Comparison of ENCODE assay signal across 10 cellular contexts in genomic region chr11:86174101-86175046, GRCh38.
DNase-seq lines count a peak whose midpoint lies in the region; ATAC-seq and TF ChIP-seq lines count a peak whose summit lies in the region.
"Had no signal": no experiment of that assay in that cellular context is flagged by ENCODE, and none has a peak within 500 bp of the region (broad histone marks: within the 10 kb centered on the region; RNA-seq: fewer than 3 reads in every experiment).

No MANE protein-coding gene starts in this region.

- H3K18ac ChIP-seq in H9 (ENCODE audit: insufficient read length, low read depth, low read length), result no peak overlapping the region

- H3K9ac ChIP-seq in H9 (ENCODE audit: extremely low read depth, insufficient read length, low read length), result no peak overlapping the region
- H3K9ac ChIP-seq: BLaER1 treated with 17β-estradiol and CSF1 and Interleukin-3, amounts not matched to agents 10 nM and 100 nM had no signal

- H3K56ac ChIP-seq in H9 (ENCODE audit: insufficient read length, low read depth, low read length), result no peak overlapping the region

- no peaks in the 10 kb centered on the region for H3K79me1 ChIP-seq in H9 (ENCODE audit: insufficient read depth, low read depth, low read length, poor library complexity, severe bottlenecking)

- no peaks in the 10 kb centered on the region for H3K27me3 ChIP-seq in H9 (ENCODE audit: insufficient read depth, low read length)
- H3K27me3 ChIP-seq: BLaER1 treated with 17β-estradiol and CSF1 and Interleukin-3, amounts not matched to agents 10 nM and 100 nM had no signal

- peaks cover 36% of the 10 kb centered on the region for H3K4me1 Mint-ChIP-seq in activated naive CD8-positive, alpha-beta T cell treated with anti-CD3 and anti-CD28 coated beads, Interleukin-2, amount 50 U/mL, for 24 hours
- H3K4me1 Mint-ChIP-seq in activated naive CD8-positive, alpha-beta T cell treated with anti-CD3 and anti-CD28 coated beads for 36 hours, result peaks cover 15% of the 10 kb centered on the region
- peaks cover 0 to 2% of the 10 kb centered on the region in 2 experiments; a peak in 2 of 4 replicates for H3K4me1 Mint-ChIP-seq in H9

- H2BK5ac ChIP-seq in H9 (ENCODE audit: insufficient read length, low read length), result no peak overlapping the region

- peak overlapping the region; percentile 44 for H3K27ac Mint-ChIP-seq in activated naive CD8-positive, alpha-beta T cell treated with anti-CD3 and anti-CD28 coated beads, Interleukin-2, amount 50 U/mL, for 24 hours
- no peak overlapping the region for H3K27ac Mint-ChIP-seq in activated naive CD8-positive, alpha-beta T cell treated with anti-CD3 and anti-CD28 coated beads for 36 hours
- H3K27ac Mint-ChIP-seq in H9, result no peak overlapping the region
- H3K27ac Mint-ChIP-seq: T-cell had no signal

- H3T11ph ChIP-seq in H9 (ENCODE audit: low read length), result no peak overlapping the region

- DNase-seq in activated naive CD8-positive, alpha-beta T cell treated with anti-CD3 and anti-CD28 coated beads, Interleukin-2, amount 50 U/mL, for 24 hours, result no peak
- DNase-seq in activated naive CD8-positive, alpha-beta T cell treated with anti-CD3 and anti-CD28 coated beads for 36 hours, result no peak
- peak; percentile 37 for DNase-seq in epidermal melanocyte (ENCODE audit: insufficient read length, low spot score)
- DNase-seq in mesenteric fat pad (ENCODE audit: low spot score), result peak; percentile 90
- DNase-seq in AML-193 (lab: John Stamatoyannopoulos, UW), result no peak
- DNase-seq in GM19238 (ENCODE audit: insufficient read length, low spot score), result no peak
- no peak for DNase-seq in H9

- H2BK12ac ChIP-seq in H9 (ENCODE audit: insufficient read length, low read depth, low read length), result no peak overlapping the region

- no peak overlapping the region for H3K4ac ChIP-seq in H9 (ENCODE audit: low read depth, low read length)

- no peak overlapping the region for H3K4me2 ChIP-seq in H9 (ENCODE audit: insufficient read depth, insufficient read length, low read length)

- no peaks in the 10 kb centered on the region for H3K79me2 ChIP-seq in H9 (ENCODE audit: insufficient read depth, low read length)

- no peaks in the 10 kb centered on the region for H3K4me1 ChIP-seq in H9 (ENCODE audit: insufficient read depth, low read length)

- no peak for TF ChIP-seq CTCF in H9 (conservative IDR thresholded peaks at IDR 0.05)

- H4K8ac ChIP-seq in H9 (replicated peaks; ENCODE audit: insufficient read length, low read depth, low read length), result no peak overlapping the region

- no peak overlapping the region for H3K14ac ChIP-seq in H9 (ENCODE audit: insufficient read depth, low read length)

- no peak overlapping the region for H4K5ac ChIP-seq in H9 (ENCODE audit: insufficient read length, low read depth, low read length)

- H2AFZ ChIP-seq in H9 (ENCODE audit: low read length), result no peak overlapping the region

- peaks cover 6% of the 10 kb centered on the region for H3K9me3 Mint-ChIP-seq in activated naive CD8-positive, alpha-beta T cell treated with anti-CD3 and anti-CD28 coated beads, Interleukin-2, amount 50 U/mL, for 24 hours
- no peaks in the 10 kb centered on the region for H3K9me3 Mint-ChIP-seq in activated naive CD8-positive, alpha-beta T cell treated with anti-CD3 and anti-CD28 coated beads for 36 hours
- H3K9me3 Mint-ChIP-seq in H9, result no peaks in the 10 kb centered on the region
- H3K9me3 Mint-ChIP-seq: T-cell had no signal

- H2AK5ac ChIP-seq in H9 (ENCODE audit: insufficient read length, low read length), result no peak overlapping the region

- no peak overlapping the region for H2BK20ac ChIP-seq in H9 (ENCODE audit: low read depth, low read length, poor library complexity, severe bottlenecking)

- peak; percentile 70 for ATAC-seq in activated naive CD8-positive, alpha-beta T cell treated with anti-CD3 and anti-CD28 coated beads, Interleukin-2, amount 50 U/mL, for 24 hours
- ATAC-seq in GM21529 (IDR thresholded peaks at IDR 0.05; ENCODE audit: unreplicated experiment), result no peak
- ATAC-seq: T-cell had no signal

- H3K27ac ChIP-seq in H9 (ENCODE audit: insufficient read length, low read depth, low read length), result no peak overlapping the region

- H4K91ac ChIP-seq in H9 (ENCODE audit: insufficient read length, low read depth, low read length), result no peak overlapping the region

- H3K23ac ChIP-seq in H9 (ENCODE audit: insufficient read length, low read depth, low read length), result no peak overlapping the region

- no peak overlapping the region for H3K4me3 Mint-ChIP-seq in activated naive CD8-positive, alpha-beta T cell treated with anti-CD3 and anti-CD28 coated beads, Interleukin-2, amount 50 U/mL, for 24 hours
- no peak overlapping the region for H3K4me3 Mint-ChIP-seq in activated naive CD8-positive, alpha-beta T cell treated with anti-CD3 and anti-CD28 coated beads for 36 hours
- no peak overlapping the region for H3K4me3 Mint-ChIP-seq in H9
- H3K4me3 Mint-ChIP-seq: T-cell had no signal

- no peaks in the 10 kb centered on the region for H4K20me1 ChIP-seq in H9 (ENCODE audit: control insufficient read depth, insufficient read depth, insufficient read length)
- H4K20me1 ChIP-seq: BLaER1 treated with 17β-estradiol and CSF1 and Interleukin-3, amounts not matched to agents 10 nM and 100 nM had no signal

- H3K27me3 Mint-ChIP-seq in activated naive CD8-positive, alpha-beta T cell treated with anti-CD3 and anti-CD28 coated beads, Interleukin-2, amount 50 U/mL, for 24 hours, result no peaks in the 10 kb centered on the region
- no peaks in the 10 kb centered on the region for H3K27me3 Mint-ChIP-seq in activated naive CD8-positive, alpha-beta T cell treated with anti-CD3 and anti-CD28 coated beads for 36 hours
- H3K27me3 Mint-ChIP-seq in H9 (ENCODE audit: low read depth), result no peaks in the 10 kb centered on the region; the same call in 1 of the 2 replicates

- H3K36me3 Mint-ChIP-seq in activated naive CD8-positive, alpha-beta T cell treated with anti-CD3 and anti-CD28 coated beads, Interleukin-2, amount 50 U/mL, for 24 hours (ENCODE audit: low read depth), result peaks cover 7% of the 10 kb centered on the region
- no peaks in the 10 kb centered on the region for H3K36me3 Mint-ChIP-seq in activated naive CD8-positive, alpha-beta T cell treated with anti-CD3 and anti-CD28 coated beads for 36 hours
- no peaks in the 10 kb centered on the region for H3K36me3 Mint-ChIP-seq in H9 (ENCODE audit: insufficient read depth in 1 of 3, low read depth in 3 of 3)
- H3K36me3 Mint-ChIP-seq: T-cell had no signal

- no peak overlapping the region for H2BK15ac ChIP-seq in H9 (ENCODE audit: low read depth, low read length)

- H3K9me3 ChIP-seq in H9 (ENCODE audit: control insufficient read depth, low read depth, low read length), result no peaks in the 10 kb centered on the region

- WGBS in H9 (ENCODE audit: extremely low coverage, insufficient read length, low lambda C conversion rate), result no CpG with 5 or more reads among the region's 8 CpGs

- H3K23me2 ChIP-seq in H9 (ENCODE audit: insufficient read length, low read depth, low read length, poor library complexity, severe bottlenecking), result no peaks in the 10 kb centered on the region

- H2BK120ac ChIP-seq in H9 (ENCODE audit: low read depth, low read length, poor library complexity, severe bottlenecking), result no peak overlapping the region

Comparison
In these comparisons a context has a peak if more than half of its experiments do, and no peak if none do; other contexts are left out.
1. DNase-seq: peak in epidermal melanocyte (single experiment) and mesenteric fat pad (single experiment); none in activated naive CD8-positive, alpha-beta T cell treated with anti-CD3 and anti-CD28 coated beads, Interleukin-2, amount 50 U/mL, for 24 hours (single experiment), activated naive CD8-positive, alpha-beta T cell treated with anti-CD3 and anti-CD28 coated beads for 36 hours (single experiment), AML-193 (0 of 2), GM19238 (single experiment) and H9 (single experiment).